Comparison of ENCODE assay signal across 2 cellular contexts in genomic region chr9:14713187-14713799, GRCh38.
TF ChIP-seq lines count a peak whose summit lies in the region.

No MANE protein-coding gene starts in this region.

TF ChIP-seq in A549, 52 proteins besides CTCF, POLR2A, EP300 and RAD21:
- TF ChIP-seq SMC3 (IDR thresholded peaks at IDR 0.05) (no peak), ZC3H11A (IDR thresholded peaks at IDR 0.05) (no peak), GATA3 (IDR thresholded peaks at IDR 0.05; ENCODE audit: borderline replicate concordance) (no peak), MAFK (IDR thresholded peaks at IDR 0.05; ENCODE audit: partially characterized antibody) (peak; percentile 49), ZFP36 (IDR thresholded peaks at IDR 0.05; ENCODE audit: borderline replicate concordance, partially characterized antibody) (no peak)

TF ChIP-seq in IMR-90, 13 proteins besides CTCF, POLR2A, EP300 and RAD21:
- TF ChIP-seq MAFK (IDR thresholded peaks at IDR 0.05; ENCODE audit: low read depth, low read length) (peak; percentile 54), BHLHE40 (IDR thresholded peaks at IDR 0.05; ENCODE audit: low read depth, low read length) (no peak)
